14 cellular contexts compared by ENCODE assay signal in the genomic region with DNA sequence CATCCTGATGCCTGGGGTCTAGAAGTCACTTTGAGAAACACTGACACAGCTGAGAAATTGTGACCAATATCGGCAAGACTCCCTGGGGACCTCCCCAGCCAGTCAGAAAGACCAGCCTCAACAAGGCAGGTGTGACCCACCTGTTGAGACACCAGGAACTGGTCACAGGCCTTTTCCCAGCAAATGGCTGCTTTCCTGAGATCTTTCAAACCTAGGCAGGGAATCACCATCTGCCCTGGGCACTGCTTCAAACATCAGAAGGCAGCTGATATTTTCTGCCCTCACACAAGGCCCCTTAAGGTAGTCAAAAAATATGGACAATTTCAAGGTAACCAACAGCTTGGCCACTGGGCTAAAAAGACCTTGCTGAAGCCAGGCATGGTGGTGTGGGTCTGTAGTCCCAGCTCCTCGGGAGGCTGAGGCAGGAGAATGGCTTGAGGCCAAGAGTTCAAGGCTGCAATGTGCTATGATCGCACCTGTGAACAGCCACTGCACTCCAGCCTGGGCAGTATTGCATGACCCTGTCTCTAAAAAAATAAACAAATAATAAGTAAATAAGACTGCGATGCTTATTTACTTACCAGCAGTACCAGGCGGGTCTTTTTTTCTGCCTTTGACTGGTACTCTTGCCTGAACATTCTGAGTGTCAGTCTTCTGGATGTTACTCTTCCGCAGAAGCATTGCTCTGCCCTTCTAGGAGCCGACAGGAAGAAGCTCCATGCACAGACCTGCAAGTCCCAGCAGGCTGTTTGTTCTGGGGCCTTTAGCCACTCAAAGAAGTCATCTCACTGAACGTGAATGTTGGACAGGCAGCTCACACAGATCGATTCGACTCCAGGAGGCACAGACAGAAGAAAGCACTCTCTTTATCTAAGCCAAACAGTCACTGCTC. TPM values are rescaled to one million over a fixed set of nuclear protein-coding genes. Genes with fewer than 3 reads are reported as not detected.
DNase-seq lines count a peak whose midpoint lies in the region; ATAC-seq, FAIRE-seq and TF ChIP-seq lines count a peak whose summit lies in the region.
"Had no signal": no experiment of that assay in that cellular context is flagged by ENCODE, and none has a peak within 500 bp of the region (broad histone marks: within the 10 kb centered on the region; RNA-seq: fewer than 3 reads in every experiment).

No MANE protein-coding gene starts in this region.

- no peaks in the 10 kb centered on the region for H3K9me3 ChIP-seq in breast epithelium
- no peaks in the 10 kb centered on the region for H3K9me3 ChIP-seq in liver (ENCODE audit: control insufficient read depth in 4 of 4, low read length in 3 of 4)
- H3K9me3 ChIP-seq in transverse colon: no peaks in the 10 kb centered on the region

- TF ChIP-seq CTCF in breast epithelium (IDR thresholded peaks at IDR 0.05): no peak
- TF ChIP-seq CTCF in MCF 10A (IDR thresholded peaks at IDR 0.05; ENCODE audit: unreplicated experiment): no peak
- no peak for TF ChIP-seq CTCF in bronchial epithelial cell (IDR thresholded peaks at IDR 0.05; ENCODE audit: insufficient read depth, low read length, severe bottlenecking)
- no peak for TF ChIP-seq CTCF in liver (IDR thresholded peaks at IDR 0.05; ENCODE audit: low read depth, low read length, missing input control)
- TF ChIP-seq CTCF in transverse colon (IDR thresholded peaks at IDR 0.05): no peak

- no TSS peak for BruUV-seq in MCF 10A (replicated peaks; lab: Mats Ljungman, UMichigan)

- intact Hi-C loops in breast epithelium (cut with DNase I; ENCODE audit: low total_unique reads) (no loop called here), MCF 10A (cut with micrococcal nuclease) (no loop called here), transverse colon (cut with DNase I; ENCODE audit: low total_unique reads) (no loop called here)

- CTCF ChIA-PET in MCF 10A (lab: Yijun Ruan, JAX): interaction anchor here (0.6 to 0.8 kb wide), 2 partner anchors 10 to 236 kb away, joined by 3 to 4 read pairs; no protein-coding TSS in a partner anchor

- H3K9me3 Mint-ChIP-seq in MCF 10A (ENCODE audit: unreplicated experiment): no peaks in the 10 kb centered on the region
- H3K9me3 Mint-ChIP-seq: CD4-positive, alpha-beta memory T cell; effector memory CD8-positive, alpha-beta T cell; naive B cell; stimulated activated effector memory CD8-positive, alpha-beta T cell treated with anti-CD3 and anti-CD28 coated beads, Interleukin-12 subunit alpha, Interleukin-12 subunit beta, amount 100 ng/mL, for 72 hours had no signal

- H3K4me3 Mint-ChIP-seq in MCF 10A (ENCODE audit: unreplicated experiment): no peak overlapping the region
- H3K4me3 Mint-ChIP-seq: CD4-positive, alpha-beta memory T cell; effector memory CD8-positive, alpha-beta T cell; naive B cell; stimulated activated effector memory CD8-positive, alpha-beta T cell treated with anti-CD3 and anti-CD28 coated beads, Interleukin-12 subunit alpha, Interleukin-12 subunit beta, amount 100 ng/mL, for 72 hours had no signal

- H3K4me1 ChIP-seq in breast epithelium (peaks cover 0 to 18% of the 10 kb centered on the region in 2 donors), liver (ENCODE audit: control insufficient read depth in 4 of 4, insufficient read depth in 4 of 4, low read length in 3 of 4) (peaks cover 22 to 59% (median 54%) of the 10 kb centered on the region in 4 donors), transverse colon (peaks cover 13 to 48% (median 20%) of the 10 kb centered on the region in 4 donors)

- ATAC-seq in GM19023 (IDR thresholded peaks at IDR 0.05; ENCODE audit: unreplicated experiment): no peak
- ATAC-seq: effector memory CD8-positive, alpha-beta T cell had no signal

- H3K36me3 ChIP-seq in breast epithelium (no peaks in the 10 kb centered on the region), bronchial epithelial cell (ENCODE audit: control insufficient read depth, insufficient read depth, low read length) (no peaks in the 10 kb centered on the region), liver (ENCODE audit: control insufficient read depth in 4 of 4, insufficient read depth in 3 of 4, low read depth in 1 of 4, low read length in 3 of 4) (no peaks in the 10 kb centered on the region), transverse colon (no peaks in the 10 kb centered on the region)

- no peaks in the 10 kb centered on the region for H3K4me1 Mint-ChIP-seq in MCF 10A (ENCODE audit: insufficient read depth, unreplicated experiment)
- H3K4me1 Mint-ChIP-seq: CD4-positive, alpha-beta memory T cell; naive B cell had no signal

- POLR2A ChIA-PET in MCF 10A (lab: Yijun Ruan, JAX): no interaction called here

- no peak for TF ChIP-seq EP300 in transverse colon (IDR thresholded peaks at IDR 0.05; ENCODE audit: low read depth)

- no peak for FAIRE-seq in bronchial epithelial cell (lab: Jason Lieb, UNC)
- FAIRE-seq: GM12892 had no signal

- no peak overlapping the region for H3K4me3 ChIP-seq in breast epithelium
- H3K4me3 ChIP-seq in bronchial epithelial cell (ENCODE audit: low read depth, low read length): no peak overlapping the region
- no peak overlapping the region for H3K4me3 ChIP-seq in liver (ENCODE audit: low read depth in 1 of 3, low read length in 3 of 3)
- no peak overlapping the region for H3K4me3 ChIP-seq in transverse colon

- H3K27ac ChIP-seq in breast epithelium: peak overlapping the region; percentile 10 to 58
- peak overlapping the region; percentile 78 to 89 for H3K27ac ChIP-seq in liver (ENCODE audit: low read depth in 1 of 2, low read length in 2 of 2)
- peak overlapping the region; percentile 76 to 94 (median 84) for H3K27ac ChIP-seq in transverse colon

- no peaks in the 10 kb centered on the region for H3K27me3 Mint-ChIP-seq in MCF 10A (ENCODE audit: insufficient read depth, unreplicated experiment)

- whole genome bisulfite sequencing in liver: 27% methylated on average over 10 of the region's 10 CpGs
- WGBS in transverse colon (ENCODE audit: low coverage in 1 of 2), 2 donors: 43 to 65% methylated on average over 5 to 10 of the region's 10 CpGs

- no peaks in the 10 kb centered on the region for H3K36me3 Mint-ChIP-seq in MCF 10A (ENCODE audit: insufficient read depth, unreplicated experiment)
- H3K36me3 Mint-ChIP-seq: CD4-positive, alpha-beta memory T cell; naive B cell; stimulated activated effector memory CD8-positive, alpha-beta T cell treated with anti-CD3 and anti-CD28 coated beads, Interleukin-12 subunit alpha, Interleukin-12 subunit beta, amount 100 ng/mL, for 72 hours had no signal

- DNase-seq in breast epithelium (ENCODE audit: low spot score in 2 of 2) (no peak), MCF 10A (ENCODE audit: unreplicated experiment) (no peak), bronchial epithelial cell (ENCODE audit: low read depth) (peak; percentile 41), transverse colon (no peak), iPS-NIHi7 (ENCODE audit: extremely low spot score) (no peak)
- no peak for DNase-seq in activated CD8-positive, alpha-beta memory T cell treated with anti-CD3 and anti-CD28 coated beads, Interleukin-2, amount 50 U/mL, for 4 hours
- DNase-seq: CD4-positive, alpha-beta memory T cell; effector memory CD8-positive, alpha-beta T cell; naive B cell; stimulated activated CD4-positive, alpha-beta T cell treated with anti-CD3 and anti-CD28 coated beads, Interleukin-4, amount 100 ng/mL, for 4 hours had no signal

- in situ Hi-C loops in transverse colon (cut with MboI; ENCODE audit: low pct_ligation_motif_present in 1 of 4, low pct_unique_long_range_greater_than_20kb in 1 of 4, low sequenced_read_pairs in 3 of 4): no loop called here

- peak; percentile 50 to 55 for TF ChIP-seq RAD21 in liver (IDR thresholded peaks at IDR 0.05)

- no peak overlapping the region for H3K27ac Mint-ChIP-seq in MCF 10A (ENCODE audit: low read depth, unreplicated experiment)
- H3K27ac Mint-ChIP-seq: CD4-positive, alpha-beta memory T cell; effector memory CD8-positive, alpha-beta T cell; naive B cell; stimulated activated effector memory CD8-positive, alpha-beta T cell treated with anti-CD3 and anti-CD28 coated beads, Interleukin-12 subunit alpha, Interleukin-12 subunit beta, amount 100 ng/mL, for 72 hours had no signal

- H3K27me3 ChIP-seq in breast epithelium (no peaks in the 10 kb centered on the region), bronchial epithelial cell (ENCODE audit: control insufficient read depth, insufficient read depth, low read length) (no peaks in the 10 kb centered on the region), liver (ENCODE audit: control insufficient read depth in 4 of 4, insufficient read depth in 4 of 4, low read length in 3 of 4) (no peaks in the 10 kb centered on the region), transverse colon (no peaks in the 10 kb centered on the region)

- peak overlapping the region in 1 of 2 donors; percentile 81 for H3K9ac ChIP-seq in liver (ENCODE audit: low read depth in 1 of 2, low read length in 2 of 2)

- TF ChIP-seq POLR2A in breast epithelium (IDR thresholded peaks at IDR 0.05): no peak
- no peak for TF ChIP-seq POLR2A in transverse colon (IDR thresholded peaks at IDR 0.05)

TF ChIP-seq in liver, 16 proteins besides CTCF, POLR2A, EP300 and RAD21 (continues in another document):
- TF ChIP-seq FOXA1 (IDR thresholded peaks at IDR 0.05): peak; percentile 99
- TF ChIP-seq, protein P1, sequence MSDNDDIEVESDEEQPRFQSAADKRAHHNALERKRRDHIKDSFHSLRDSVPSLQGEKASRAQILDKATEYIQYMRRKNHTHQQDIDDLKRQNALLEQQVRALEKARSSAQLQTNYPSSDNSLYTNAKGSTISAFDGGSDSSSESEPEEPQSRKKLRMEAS (IDR thresholded peaks at IDR 0.05): peak; percentile 89
- TF ChIP-seq TAF1 (conservative IDR thresholded peaks at IDR 0.05): no peak
- TF ChIP-seq HNF4A (conservative IDR thresholded peaks at IDR 0.05): peak; percentile 77 to 84
- peak; percentile 43 to 70 for TF ChIP-seq JUND (IDR thresholded peaks at IDR 0.05)
- TF ChIP-seq, protein P2, sequence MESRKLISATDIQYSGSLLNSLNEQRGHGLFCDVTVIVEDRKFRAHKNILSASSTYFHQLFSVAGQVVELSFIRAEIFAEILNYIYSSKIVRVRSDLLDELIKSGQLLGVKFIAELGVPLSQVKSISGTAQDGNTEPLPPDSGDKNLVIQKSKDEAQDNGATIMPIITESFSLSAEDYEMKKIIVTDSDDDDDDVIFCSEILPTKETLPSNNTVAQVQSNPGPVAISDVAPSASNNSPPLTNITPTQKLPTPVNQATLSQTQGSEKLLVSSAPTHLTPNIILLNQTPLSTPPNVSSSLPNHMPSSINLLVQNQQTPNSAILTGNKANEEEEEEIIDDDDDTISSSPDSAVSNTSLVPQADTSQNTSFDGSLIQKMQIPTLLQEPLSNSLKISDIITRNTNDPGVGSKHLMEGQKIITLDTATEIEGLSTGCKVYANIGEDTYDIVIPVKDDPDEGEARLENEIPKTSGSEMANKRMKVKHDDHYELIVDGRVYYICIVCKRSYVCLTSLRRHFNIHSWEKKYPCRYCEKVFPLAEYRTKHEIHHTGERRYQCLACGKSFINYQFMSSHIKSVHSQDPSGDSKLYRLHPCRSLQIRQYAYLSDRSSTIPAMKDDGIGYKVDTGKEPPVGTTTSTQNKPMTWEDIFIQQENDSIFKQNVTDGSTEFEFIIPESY (IDR thresholded peaks at IDR 0.05): peak; percentile 74

RNA-seq across cellular contexts. Expression of a gene that starts 59.7 kb away (rescaled TPM):
- total RNA-seq in breast epithelium (100 to 1,000 TPM; 156 to 455 (median 200) TPM), MCF 10A (2022) (0.61 and 1.0 TPM in 2 replicates), bronchial epithelial cell (under 0.01 and 0.13 TPM in 2 replicates), liver (10 to 100 TPM; 33.2 to 71.3 TPM), transverse colon (100 to 1,000 TPM in 3 of 4 donors, 10 to 100 TPM in 1; 92.2 to 308 (median 150) TPM)
- polyA plus RNA-seq in liver: 10 to 100 TPM; 38.3 to 49.9 TPM

Comparison
In these comparisons a context has a peak if more than half of its experiments do, and no peak if none do; other contexts are left out.
1. RNA of a gene that starts 59.7 kb away (total RNA-seq): 156 to 455 TPM in breast epithelium, 92.2 to 308 TPM in transverse colon and 33.2 to 71.3 TPM in liver; 0.61 to 1.0 TPM in MCF 10A and under 0.01 to 0.13 TPM in bronchial epithelial cell; every median in the first group is over 10 times any median in the second.
2. H3K27ac ChIP-seq: peak in every context shown above with its lines; median percentile 84 in transverse colon; 84 in liver; 34 in breast epithelium.